ENCODE assay signal across 31 cellular contexts in genomic region chrX:104085477-104085876, GRCh38. TPM values are rescaled to one million over a fixed set of nuclear protein-coding genes. Genes with fewer than 3 reads are reported as not detected.
"Had no signal": no experiment of that assay in that cellular context is flagged by ENCODE, and none has a peak within 500 bp of the region (broad histone marks: within the 10 kb centered on the region; RNA-seq: fewer than 3 reads in every experiment).

No MANE protein-coding gene starts in this region.

- H3K27ac ChIP-seq: colonic mucosa, epithelial cell of prostate, esophagus squamous epithelium, gastrocnemius medialis, heart right ventricle, left lung, lower lobe of right lung had no signal

- H3K4me3 ChIP-seq: colonic mucosa, esophagus squamous epithelium, gastrocnemius medialis, heart right ventricle, left lung, lower lobe of right lung, mucosa of descending colon had no signal

- ATAC-seq: effector memory CD8-positive, alpha-beta T cell; esophagus mucosa; gastrocnemius medialis; heart right ventricle; left lung; left ventricle myocardium superior; lower lobe of right lung; mucosa of descending colon had no signal

- H3K4me1 ChIP-seq: colonic mucosa, esophagus squamous epithelium, gastrocnemius medialis, heart right ventricle, left lung, lower lobe of right lung had no signal

- H3K36me3 ChIP-seq: colonic mucosa, esophagus squamous epithelium, gastrocnemius medialis, heart right ventricle, left lung, lower lobe of right lung had no signal

- H3K27me3 ChIP-seq: esophagus squamous epithelium, left lung had no signal

- H3K9me3 ChIP-seq: colonic mucosa, esophagus squamous epithelium, gastrocnemius medialis, heart right ventricle, left lung, lower lobe of right lung, mucosa of descending colon had no signal

- DNase-seq: colonic mucosa; cortex of kidney; effector CD8-positive, alpha-beta T cell; effector memory CD8-positive, alpha-beta T cell; erythroblast; esophagus squamous epithelium; foreskin fibroblast; foreskin melanocyte; gastrocnemius medialis; glutamatergic neuron; head of caudate nucleus; heart right ventricle; hippocampal formation; left cardiac atrium; left ventricle myocardium superior; lower lobe of right lung; mesenchymal stem cell; mucosa of descending colon; naive B cell had no signal

RNA-seq across cellular contexts. Expression of gene ZCCHC18, which starts 26.8 kb away (rescaled TPM):
- total RNA-seq: esophagus mucosa, gastrocnemius medialis, mesenteric fat pad had no signal
- polyA plus RNA-seq: keratinocyte had no signal

RNA-seq across cellular contexts. Expression of gene H2BW2, which starts 45.7 kb away (rescaled TPM):
- total RNA-seq: colonic mucosa, dermis microvascular lymphatic vessel endothelial cell, endodermal cell, esophagus mucosa, esophagus squamous epithelium, gastrocnemius medialis, glomerular endothelial cell, heart right ventricle, kidney epithelial cell, left cardiac atrium, left lung, left ventricle myocardium superior, lower leg skin, lower lobe of right lung, lung microvascular endothelial cell, mesenteric fat pad, mucosa of descending colon, myocyte had no signal
- polyA plus RNA-seq: heart right ventricle, keratinocyte had no signal
